In genomic region chr2:55720417-55720816, GRCh38 we compare ENCODE assay signal across 24 cellular contexts.
"Had no signal": no experiment of that assay in that cellular context is flagged by ENCODE, and none has a peak within 500 bp of the region (broad histone marks: within the 10 kb centered on the region; RNA-seq: fewer than 3 reads in every experiment).

No MANE protein-coding gene starts in this region.

- H3K9me3 Mint-ChIP-seq: activated naive CD8-positive, alpha-beta T cell treated with anti-CD3 and anti-CD28 coated beads for 36 hours; activated T-cell treated with anti-CD3 and anti-CD28 coated beads, Interleukin-2, amount 50 U/mL, for 24 hours; activated T-helper 2 cell treated with anti-CD3 and anti-CD28 coated beads, Interferon-gamma antibody, Interleukin-2, Interleukin-4, amounts not matched to agents 10 μg/mL and 5 μg/mL and 100 μg/mL, durations not matched to agents 14 hours and 24 hours and 36 hours; endodermal cell; neural crest cell; stimulated activated naive B cell treated with anti-CD40 and anti-IgM and Interleukin-4, amounts not matched to agents 10 μg/mL and 1 μg/mL and 100 μg/mL, for 72 hours had no signal

- H3K9me3 ChIP-seq: esophagus squamous epithelium, gastrocnemius medialis, lower lobe of right lung, upper lobe of left lung had no signal

- ATAC-seq: gastrocnemius medialis; left lobe of liver; lower lobe of right lung; naive thymus-derived CD4-positive, alpha-beta T cell; stimulated activated naive B cell treated with anti-CD40 and anti-IgM and Interleukin-4, amounts not matched to agents 10 μg/mL and 1 μg/mL and 100 μg/mL, for 72 hours; WTC11 had no signal

- H3K36me3 Mint-ChIP-seq: activated naive CD8-positive, alpha-beta T cell treated with anti-CD3 and anti-CD28 coated beads for 36 hours; naive thymus-derived CD4-positive, alpha-beta T cell; WTC11 had no signal

- H3K27ac ChIP-seq: coronary artery, esophagus squamous epithelium, gastrocnemius medialis, lower lobe of right lung, upper lobe of left lung had no signal

- DNase-seq: activated CD8-positive, alpha-beta memory T cell treated with anti-CD3 and anti-CD28 coated beads for 24 hours; activated CD8-positive, alpha-beta memory T cell treated with anti-CD3 and anti-CD28 coated beads, Interleukin-2, amount 50 U/mL, for 4 hours; activated naive CD4-positive, alpha-beta T cell; activated naive CD8-positive, alpha-beta T cell treated with anti-CD3 and anti-CD28 coated beads for 36 hours; activated T-cell treated with anti-CD3 and anti-CD28 coated beads, Interleukin-2, amount 50 U/mL, for 24 hours; amniotic stem cell; endodermal cell; esophagus squamous epithelium; gastrocnemius medialis; hippocampal formation; lower lobe of right lung; naive thymus-derived CD4-positive, alpha-beta T cell; retina; stimulated activated CD4-positive, alpha-beta T cell treated with anti-CD3 and anti-CD28 coated beads, Interleukin-2, amount 100 ng/mL, for 48 hours; stimulated activated CD8-positive, alpha-beta memory T cell treated with anti-CD3 and anti-CD28 coated beads, Interleukin-4, amount 100 ng/mL, for 48 hours; stimulated activated naive B cell treated with anti-CD40 and anti-IgM and Interleukin-4, amounts not matched to agents 10 μg/mL and 1 μg/mL and 100 μg/mL, for 72 hours; T-helper 9 cell; upper lobe of left lung had no signal

- H3K4me1 Mint-ChIP-seq: activated naive CD8-positive, alpha-beta T cell treated with anti-CD3 and anti-CD28 coated beads for 36 hours; neural crest cell; stimulated activated naive B cell treated with anti-CD40 and anti-IgM and Interleukin-4, amounts not matched to agents 10 μg/mL and 1 μg/mL and 100 μg/mL, for 72 hours had no signal

- H3K4me1 ChIP-seq: gastrocnemius medialis, lower lobe of right lung, upper lobe of left lung had no signal

- H3K4me3 ChIP-seq: coronary artery, esophagus squamous epithelium, gastrocnemius medialis, lower lobe of right lung, upper lobe of left lung had no signal

- H3K4me3 Mint-ChIP-seq: activated naive CD8-positive, alpha-beta T cell treated with anti-CD3 and anti-CD28 coated beads for 36 hours; activated T-cell treated with anti-CD3 and anti-CD28 coated beads, Interleukin-2, amount 50 U/mL, for 24 hours; endodermal cell; naive thymus-derived CD4-positive, alpha-beta T cell; neural crest cell; stimulated activated naive B cell treated with anti-CD40 and anti-IgM and Interleukin-4, amounts not matched to agents 10 μg/mL and 1 μg/mL and 100 μg/mL, for 72 hours; WTC11 had no signal

- H3K27me3 ChIP-seq: esophagus squamous epithelium, gastrocnemius medialis, upper lobe of left lung had no signal

- H3K36me3 ChIP-seq: esophagus squamous epithelium, gastrocnemius medialis, lower lobe of right lung, upper lobe of left lung had no signal

- H3K27ac Mint-ChIP-seq: activated naive CD8-positive, alpha-beta T cell treated with anti-CD3 and anti-CD28 coated beads for 36 hours; activated T-cell treated with anti-CD3 and anti-CD28 coated beads, Interleukin-2, amount 50 U/mL, for 24 hours; activated T-helper 2 cell treated with anti-CD3 and anti-CD28 coated beads, Interferon-gamma antibody, Interleukin-2, Interleukin-4, amounts not matched to agents 10 μg/mL and 5 μg/mL and 100 μg/mL, durations not matched to agents 14 hours and 24 hours and 36 hours; endodermal cell; naive thymus-derived CD4-positive, alpha-beta T cell; progenitor cell of endocrine pancreas; stimulated activated naive B cell treated with anti-CD40 and anti-IgM and Interleukin-4, amounts not matched to agents 10 μg/mL and 1 μg/mL and 100 μg/mL, for 72 hours; WTC11 had no signal

- H3K27me3 Mint-ChIP-seq: activated naive CD8-positive, alpha-beta T cell treated with anti-CD3 and anti-CD28 coated beads for 36 hours; progenitor cell of endocrine pancreas had no signal
